Comparison of ENCODE assay signal across 25 cellular contexts in the genomic region with DNA sequence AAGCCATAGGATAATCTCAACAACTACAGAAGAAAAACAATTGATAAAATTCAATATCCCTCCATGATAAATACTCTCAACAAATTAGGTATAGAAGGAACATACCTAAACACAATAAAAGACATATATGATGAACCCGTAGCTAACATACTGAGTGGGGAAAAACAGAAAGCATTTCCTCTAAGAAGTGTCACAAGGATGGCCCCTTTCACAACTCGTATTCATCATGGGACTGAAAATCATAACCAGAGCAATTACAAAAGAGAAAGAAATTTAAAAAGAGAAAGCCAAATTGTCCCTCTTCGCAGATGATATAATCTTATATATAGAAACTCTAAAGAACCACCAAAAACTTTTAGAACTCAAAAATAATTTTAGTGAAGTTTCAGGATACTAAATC.
"Had no signal": no experiment of that assay in that cellular context is flagged by ENCODE, and none has a peak within 500 bp of the region (broad histone marks: within the 10 kb centered on the region; RNA-seq: fewer than 3 reads in every experiment).

No MANE protein-coding gene starts in this region.

- H3K36me3 ChIP-seq: neural progenitor cell, ovary, right lobe of liver, sigmoid colon, stomach, thoracic aorta, thyroid gland, tibial nerve, upper lobe of left lung, vagina had no signal

- H3K9ac ChIP-seq: neural progenitor cell, parathyroid adenoma had no signal

- H3K79me2 ChIP-seq: parathyroid adenoma had no signal

- H3K4me1 ChIP-seq: neural progenitor cell, parathyroid adenoma, psoas muscle, right lobe of liver, sigmoid colon, thyroid gland, tibial nerve, upper lobe of left lung, vagina had no signal

- H2AFZ ChIP-seq: parathyroid adenoma had no signal

- H3K9me3 ChIP-seq: ovary, right lobe of liver, stomach, thoracic aorta, thyroid gland, vagina had no signal

- H3K4me2 ChIP-seq: neural progenitor cell had no signal

- H3K27ac ChIP-seq: neural progenitor cell, ovary, parathyroid adenoma, psoas muscle, right lobe of liver, sigmoid colon, stomach, thoracic aorta, thyroid gland, tibial nerve, upper lobe of left lung, vagina had no signal

- DNase-seq: occipital lobe; ovary; posterior cingulate gyrus; psoas muscle; right cardiac atrium; right lobe of liver; sigmoid colon; small intestine; stimulated activated CD4-positive, alpha-beta T cell treated with anti-CD3 and anti-CD28 coated beads, Interleukin-15, amount 100 ng/mL, for 24 hours; stimulated activated CD4-positive, alpha-beta T cell treated with anti-CD3 and anti-CD28 coated beads, Interleukin-2, amount 100 ng/mL, for 24 hours; stimulated activated CD4-positive, alpha-beta T cell treated with anti-CD3 and anti-CD28 coated beads, Interleukin-2, amount 100 ng/mL, for 48 hours; stimulated activated CD4-positive, alpha-beta T cell treated with anti-CD3 and anti-CD28 coated beads, Interleukin-4, amount 100 ng/mL, for 24 hours; stimulated activated naive B cell treated with anti-CD40 and anti-IgM and Interleukin-4, amounts not matched to agents 10 μg/mL and 1 μg/mL and 100 μg/mL, for 72 hours; stimulated activated naive CD4-positive, alpha-beta T cell treated with Interleukin-2 at 50 U/mL for 16 hours; stomach; thyroid gland; trophoblast cell; upper lobe of left lung had no signal

- H3K27me3 ChIP-seq: neural progenitor cell, ovary, right lobe of liver, sigmoid colon, stomach, thyroid gland, tibial nerve, upper lobe of left lung, vagina had no signal

- H3K4me3 ChIP-seq: neural progenitor cell, ovary, psoas muscle, right lobe of liver, sigmoid colon, stomach, thoracic aorta, thyroid gland, tibial nerve, upper lobe of left lung, vagina had no signal

- ATAC-seq: psoas muscle; right cardiac atrium; right lobe of liver; stimulated activated effector memory CD8-positive, alpha-beta T cell treated with anti-CD3 and anti-CD28 coated beads, Interleukin-12 subunit alpha, Interleukin-12 subunit beta, amount 100 ng/mL, for 72 hours; stimulated activated naive B cell treated with anti-CD40 and anti-IgM and Interleukin-4, amounts not matched to agents 10 μg/mL and 1 μg/mL and 100 μg/mL, for 72 hours had no signal

- FAIRE-seq: small intestine, urothelium cell line had no signal
